In the genomic region with DNA sequence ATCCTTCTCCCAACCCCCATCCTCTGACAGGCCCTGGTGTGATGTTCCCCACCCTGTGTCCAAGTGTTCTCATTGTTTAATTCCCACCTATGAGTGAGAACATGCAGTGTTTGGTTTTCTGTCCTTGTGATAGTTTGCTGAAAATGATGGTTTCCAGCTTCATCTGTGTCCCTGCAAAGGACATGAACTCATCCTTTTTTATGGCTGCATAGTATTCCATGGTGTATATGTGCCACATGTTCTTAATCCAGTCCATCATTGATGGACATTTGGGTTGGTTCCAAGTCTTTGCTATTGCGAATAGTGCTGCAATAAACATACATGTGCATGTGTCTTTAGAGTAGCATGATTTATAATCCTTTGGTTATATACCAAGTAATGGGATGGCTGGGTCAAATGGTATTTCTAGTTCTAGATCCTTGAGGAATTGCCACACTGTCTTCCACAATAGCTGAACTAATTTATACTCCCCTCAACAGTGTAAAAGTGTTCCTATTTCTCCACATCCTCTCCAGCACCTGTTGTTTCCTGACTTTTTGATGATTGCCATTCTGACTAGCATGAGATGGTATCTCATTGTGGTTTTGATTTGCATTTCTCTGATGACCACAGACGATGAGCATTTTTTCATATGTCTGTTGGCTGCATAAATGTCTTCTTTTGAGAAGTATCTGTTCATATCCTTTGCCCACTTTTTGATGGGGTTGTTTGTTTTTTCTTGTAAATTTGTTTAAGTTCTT, we compare ENCODE assay signal across 8 cellular contexts.
DNase-seq lines count a peak whose midpoint lies in the region; ATAC-seq, FAIRE-seq and TF ChIP-seq lines count a peak whose summit lies in the region.
"Not testable (repeated sequence)": the region's sequence is repeated elsewhere in the genome, so short reads cannot be mapped to it uniquely, and the experiment has no call there.

No MANE protein-coding gene starts in this region.

- 8% methylated on average over 1 of the region's 2 CpGs for WGBS in K562 (ENCODE audit: insufficient coverage, low coverage, missing lambda C conversion rate)

- not testable (repeated sequence) for H3K27me3 ChIP-seq in MM.1S (replicated peaks; ENCODE audit: insufficient read depth, low read length); K562 (ENCODE audit: control insufficient read depth in 2 of 2, insufficient read depth in 2 of 2, low read length in 2 of 2); foreskin keratinocyte

- H2AFZ ChIP-seq in MM.1S (ENCODE audit: low read length); K562 (ENCODE audit: low read depth, low read length): not testable (repeated sequence)

- TF ChIP-seq CTCF in MM.1S (IDR thresholded peaks at IDR 0.05; ENCODE audit: low read length); K562 (IDR thresholded peaks at IDR 0.05 in 2 of 3, conservative IDR thresholded peaks at IDR 0.05 in 1 of 3; ENCODE audit: insufficient read depth in 2 of 3, low read depth in 1 of 3, low read length in 3 of 3); foreskin keratinocyte (conservative IDR thresholded peaks at IDR 0.05): not testable (repeated sequence)

- H3K4me3 ChIP-seq in MM.1S (ENCODE audit: low read length); K562: not testable (repeated sequence)

- not testable (repeated sequence) for TF ChIP-seq RAD21 in K562 (CRISPR knock-in tag; conservative IDR thresholded peaks at IDR 0.05 in 1 of 2, IDR thresholded peaks at IDR 0.05 in 1 of 2)

- not testable (repeated sequence) for BruUV-seq in K562 (replicated peaks; lab: Mats Ljungman, UMichigan)

- in situ Hi-C loops in K562 (cut with MboI) = not testable (repeated sequence)

- not testable (repeated sequence) for ATAC-seq in K562, foreskin keratinocyte

- not testable (repeated sequence) for H3K9ac ChIP-seq in MM.1S (ENCODE audit: low read length); K562 (ENCODE audit: insufficient read depth in 1 of 2, low read depth in 2 of 2, low read length in 2 of 2)

- not testable (repeated sequence) for H3K79me2 ChIP-seq in MM.1S (ENCODE audit: low read length); K562 (ENCODE audit: control insufficient read depth, insufficient read depth, low read length)

- intact Hi-C loops in K562 (cut with micrococcal nuclease) = not testable (repeated sequence)

- POLR2A ChIA-PET in K562 (lab: Yijun Ruan, JAX) = not testable (repeated sequence)

- not testable (repeated sequence) for H3K4me2 ChIP-seq in MM.1S (ENCODE audit: low read depth, low read length); K562 (ENCODE audit: insufficient read depth, low read length)

- H3K9me1 ChIP-seq in K562 (ENCODE audit: control insufficient read depth, insufficient read depth, low read length) = not testable (repeated sequence)

- H3K9me2 ChIP-seq in MM.1S (replicated peaks; ENCODE audit: insufficient read depth, low read length) = not testable (repeated sequence)

- CTCF ChIA-PET in K562 (lab: Yijun Ruan, JAX; ENCODE audit: low intra/inter-chr PET ratio) = not testable (repeated sequence)

- not testable (repeated sequence) for H4K20me1 ChIP-seq in MM.1S (ENCODE audit: insufficient read depth, low read length); K562 (replicated peaks; ENCODE audit: control insufficient read depth, insufficient read depth, low read length)

- not testable (repeated sequence) for TF ChIP-seq POLR2A in K562 (conservative IDR thresholded peaks at IDR 0.05)

- H3K27ac ChIP-seq in MM.1S (ENCODE audit: low read length); K562 (ENCODE audit: extremely low read depth, low read depth, low read length); foreskin keratinocyte: not testable (repeated sequence)
- H3K27ac ChIP-seq in epithelial cell of prostate = peak overlapping the region; percentile 25

- not testable (repeated sequence) for H3F3A ChIP-seq in MM.1S (ENCODE audit: insufficient read depth, low read length)

- H3K9me3 ChIP-seq in MM.1S (replicated peaks; ENCODE audit: insufficient read depth, low read length); K562 (replicated peaks; ENCODE audit: control insufficient read depth, insufficient read depth, low read depth, low read length): not testable (repeated sequence)

- not testable (repeated sequence) for TF ChIP-seq EP300 in K562 (IDR thresholded peaks at IDR 0.05; ENCODE audit: low read length)

- FAIRE-seq in K562 (lab: Jason Lieb, UNC) = not testable (repeated sequence)

- peak; percentile 71 for DNase-seq in EL
- peak; percentile 59 for DNase-seq in HT1080 (ENCODE audit: low read depth)
- DNase-seq in MM.1S = peak; percentile 24
- peak; percentile 59 for DNase-seq in RPMI7951 (ENCODE audit: low read depth)
- not testable (repeated sequence) for DNase-seq in K562 (ENCODE audit: extremely low read depth in 1 of 4, low spot score in 3 of 4); epithelial cell of prostate (ENCODE audit: low read depth, low spot score)
- peak; percentile 51 to 75 for DNase-seq in foreskin keratinocyte
- peak; percentile 60 for DNase-seq in myocyte (ENCODE audit: low read depth)

- not testable (repeated sequence) for H3K36me3 ChIP-seq in MM.1S (replicated peaks; ENCODE audit: insufficient read depth, low read length); K562 (ENCODE audit: control insufficient read depth, insufficient read depth, low read length)

- not testable (repeated sequence) for H3K4me1 ChIP-seq in MM.1S (ENCODE audit: low read length); K562 (replicated peaks in 1 of 2; ENCODE audit: control insufficient read depth in 2 of 2, insufficient read depth in 2 of 2, low read length in 2 of 2)
- peaks cover 15% of the 10 kb centered on the region for H3K4me1 ChIP-seq in foreskin keratinocyte

TF ChIP-seq in K562, 482 proteins besides CTCF, POLR2A, EP300 and RAD21:
- TF ChIP-seq ZNF146 (CRISPR knock-in tag; IDR thresholded peaks at IDR 0.05; ENCODE audit: unreplicated experiment) = peak; percentile 72
